ENCODE assay signal across 10 cellular contexts in the genomic region with DNA sequence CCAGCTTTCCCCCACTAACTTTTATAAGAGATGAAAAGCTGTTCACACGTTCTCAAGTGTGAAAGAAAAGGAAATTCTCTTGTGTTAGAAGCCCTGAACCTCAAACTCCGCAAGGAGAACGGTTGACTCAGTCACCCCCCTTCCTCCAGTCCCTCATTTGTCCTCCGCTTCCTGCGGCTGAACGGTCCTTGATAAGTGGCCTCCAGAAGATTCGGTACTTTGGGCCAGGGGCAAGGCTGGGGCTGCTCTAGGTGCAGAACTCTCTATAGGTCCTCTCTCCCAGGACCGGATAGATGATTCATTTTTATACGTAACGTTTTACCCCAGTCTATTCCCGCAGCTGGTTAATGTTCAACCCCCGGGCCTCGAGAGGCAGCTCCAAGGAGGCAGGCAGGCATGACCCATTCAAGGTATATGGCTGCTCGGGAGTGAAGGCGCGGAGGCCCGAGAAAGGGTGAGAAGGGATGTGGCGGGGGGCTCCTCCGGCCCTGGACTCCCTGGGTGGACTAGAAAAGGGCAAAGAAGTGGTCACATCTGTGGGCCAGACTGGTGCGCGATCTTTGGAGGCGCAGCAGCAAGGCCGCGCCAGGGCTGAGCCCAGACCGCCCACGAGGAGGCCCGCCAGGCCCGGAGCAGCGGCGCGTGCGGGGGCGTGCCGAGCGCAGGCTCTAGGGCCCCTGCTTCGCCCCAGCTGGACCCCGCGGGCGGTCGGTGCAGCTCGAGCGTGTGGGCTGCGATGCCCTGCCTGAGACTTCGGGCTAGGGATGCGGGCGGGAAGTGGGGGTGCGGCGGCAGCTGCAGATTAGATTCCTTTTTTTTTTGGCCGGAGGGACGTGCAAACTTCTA. TPM values are rescaled to one million over a fixed set of nuclear protein-coding genes. Genes with fewer than 3 reads are reported as not detected.
A peak's percentile ranks its signal among the peaks of the same experiment; 100 is the strongest.
DNase-seq lines count a peak whose midpoint lies in the region; ATAC-seq and TF ChIP-seq lines count a peak whose summit lies in the region.
"Had no signal": no experiment of that assay in that cellular context is flagged by ENCODE, and none has a peak within 500 bp of the region (broad histone marks: within the 10 kb centered on the region; RNA-seq: fewer than 3 reads in every experiment).

No MANE protein-coding gene starts in this region.

- peak; percentile 9 for TF ChIP-seq POLR2A in GM18951 (IDR thresholded peaks at IDR 0.05; ENCODE audit: extremely low read depth, insufficient read depth, insufficient read length)

- in situ Hi-C loops in GM18951 (cut with MboI; ENCODE audit: low sequenced_read_pairs, unreplicated experiment): no loop called here

- no peak overlapping the region for H3K14ac ChIP-seq in trophoblast cell (ENCODE audit: low read length)

- no peak overlapping the region for H3K27ac ChIP-seq in trophoblast cell (ENCODE audit: low read depth, low read length)
- H3K27ac ChIP-seq: spleen had no signal

- H4K91ac ChIP-seq in trophoblast cell (ENCODE audit: low read depth, low read length): no peak overlapping the region

- H3K18ac ChIP-seq in trophoblast cell (ENCODE audit: low read length): no peak overlapping the region

- no peaks in the 10 kb centered on the region for H3K79me1 ChIP-seq in trophoblast cell (ENCODE audit: low read length)

- no peak overlapping the region for H3K23ac ChIP-seq in trophoblast cell (ENCODE audit: low read length)

- H3K79me2 ChIP-seq in trophoblast cell (ENCODE audit: control insufficient read depth, insufficient read depth, low read length, poor library complexity): no peaks in the 10 kb centered on the region

- H3K9me3 ChIP-seq in trophoblast cell (ENCODE audit: insufficient read depth, low read depth, low read length): peaks cover 5% of the 10 kb centered on the region

- H4K12ac ChIP-seq in trophoblast cell (ENCODE audit: low read depth, low read length): no peak overlapping the region

- no peaks in the 10 kb centered on the region for H3K36me3 ChIP-seq in trophoblast cell (ENCODE audit: control insufficient read depth in 1 of 2, insufficient read depth in 2 of 2, low read length in 2 of 2)
- H3K36me3 ChIP-seq: spleen had no signal

- no peak overlapping the region for H2BK5ac ChIP-seq in trophoblast cell (ENCODE audit: low read depth, low read length, poor library complexity)

- no peak overlapping the region for H2BK12ac ChIP-seq in trophoblast cell (ENCODE audit: low read length)

- no peak for TF ChIP-seq CTCF in WTC11 (IDR thresholded peaks at IDR 0.05)

- no peak overlapping the region for H2AFZ ChIP-seq in trophoblast cell (ENCODE audit: insufficient read depth, low read length, poor library complexity)

- no peak overlapping the region for H3K4me3 ChIP-seq in trophoblast cell (ENCODE audit: low read depth, low read length)

- POLR2A ChIA-PET in WTC11 (lab: Charles Lee): no interaction called here
- POLR2A ChIA-PET in HEK293T (lab: Yijun Ruan, JAX): interaction anchor here (0.9 kb wide), 1 partner anchor 12 kb away, joined by 3 read pairs; a partner anchor contains a TSS

- peaks cover 6 to 12% of the 10 kb centered on the region in 2 experiments for H3K4me1 ChIP-seq in trophoblast cell (ENCODE audit: control insufficient read depth in 1 of 2, insufficient read depth in 2 of 2, low read length in 2 of 2)

- CTCF ChIA-PET in WTC11 (lab: Charles Lee) (interaction anchor here (1.0 to 1.2 kb wide), 2 partner anchors 20 to 28 kb away, joined by 3 read pairs; no protein-coding TSS in a partner anchor), HEK293T (lab: Yijun Ruan, JAX) (no interaction called here)

- DNase-seq in WTC11 (ENCODE audit: low spot score) (peak; percentile 29), trophoblast cell (no peak), NCI-H1105 (lab: John Stamatoyannopoulos, UW) (no peak), NCI-H2029 (lab: John Stamatoyannopoulos, UW) (no peak), HEK293T (ENCODE audit: extremely low spot score) (no peak), SKM-1 (lab: John Stamatoyannopoulos, UW; ENCODE audit: unreplicated experiment) (no peak)
- DNase-seq: activated T-cell treated with anti-CD3 and anti-CD28 coated beads for 4 hours, spleen had no signal

- H3K4me2 ChIP-seq in trophoblast cell (ENCODE audit: low read length): peak overlapping the region; percentile 45

- no peak overlapping the region for H3K9ac ChIP-seq in trophoblast cell (ENCODE audit: low read length)

- no peak overlapping the region for H2BK120ac ChIP-seq in trophoblast cell (ENCODE audit: insufficient read depth, low read length, poor library complexity)

- no peaks in the 10 kb centered on the region for H3K9me3 Mint-ChIP-seq in WTC11

- H4K8ac ChIP-seq in trophoblast cell (ENCODE audit: low read depth, low read length): no peak overlapping the region

- H3K4me1 Mint-ChIP-seq in WTC11: peaks cover 55% of the 10 kb centered on the region

- peaks cover 50% of the 10 kb centered on the region for H3K27me3 ChIP-seq in trophoblast cell (ENCODE audit: insufficient read depth, low read length)

- H3K4ac ChIP-seq in trophoblast cell (ENCODE audit: low read depth, low read length): no peak overlapping the region

- peaks cover 2% of the 10 kb centered on the region for H3K36me3 Mint-ChIP-seq in WTC11

- H3K27me3 Mint-ChIP-seq in WTC11 (ENCODE audit: low read depth): peaks cover 89% of the 10 kb centered on the region

- ATAC-seq in HG02642 (IDR thresholded peaks at IDR 0.05; ENCODE audit: poor library complexity, unreplicated experiment) (peak; percentile 79), WTC11 (no peak)

- H3K27ac Mint-ChIP-seq in WTC11: no peak overlapping the region

- no CpG with 5 or more reads among the region's 50 CpGs for WGBS in trophoblast cell (ENCODE audit: extremely low coverage, insufficient coverage, insufficient read length)

- H2AK5ac ChIP-seq in trophoblast cell (ENCODE audit: low read length): no peak overlapping the region

- peak overlapping the region; percentile 92 for H3K4me3 Mint-ChIP-seq in WTC11

TF ChIP-seq in WTC11, 78 proteins besides CTCF, POLR2A, EP300 and RAD21 (continues in another document):
- TF ChIP-seq CREB1 (CRISPR knock-in tag; IDR thresholded peaks at IDR 0.05) (no peak), GRHL2 (CRISPR knock-in tag; IDR thresholded peaks at IDR 0.05; ENCODE audit: insufficient replicate concordance, severe bottlenecking) (no peak)

TF ChIP-seq in HEK293T, 16 proteins besides CTCF, POLR2A, EP300 and RAD21:
- no peak for TF ChIP-seq ARNT (IDR thresholded peaks at IDR 0.05)
- TF ChIP-seq, protein P1, sequence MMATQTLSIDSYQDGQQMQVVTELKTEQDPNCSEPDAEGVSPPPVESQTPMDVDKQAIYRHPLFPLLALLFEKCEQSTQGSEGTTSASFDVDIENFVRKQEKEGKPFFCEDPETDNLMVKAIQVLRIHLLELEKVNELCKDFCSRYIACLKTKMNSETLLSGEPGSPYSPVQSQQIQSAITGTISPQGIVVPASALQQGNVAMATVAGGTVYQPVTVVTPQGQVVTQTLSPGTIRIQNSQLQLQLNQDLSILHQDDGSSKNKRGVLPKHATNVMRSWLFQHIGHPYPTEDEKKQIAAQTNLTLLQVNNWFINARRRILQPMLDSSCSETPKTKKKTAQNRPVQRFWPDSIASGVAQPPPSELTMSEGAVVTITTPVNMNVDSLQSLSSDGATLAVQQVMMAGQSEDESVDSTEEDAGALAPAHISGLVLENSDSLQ (IDR thresholded peaks at IDR 0.05): no peak
- TF ChIP-seq FOXM1 (IDR thresholded peaks at IDR 0.05; ENCODE audit: borderline replicate concordance): no peak
- no peak for TF ChIP-seq FOXA1 (IDR thresholded peaks at IDR 0.05)
- TF ChIP-seq TARDBP (IDR thresholded peaks at IDR 0.05): no peak
- no peak for TF ChIP-seq L3MBTL2 (conservative IDR thresholded peaks at IDR 0.05)
- TF ChIP-seq FOXK2 (IDR thresholded peaks at IDR 0.05): no peak
- no peak for TF ChIP-seq HDGF (IDR thresholded peaks at IDR 0.05; ENCODE audit: borderline replicate concordance)
- TF ChIP-seq CTBP1 (IDR thresholded peaks at IDR 0.05; ENCODE audit: borderline replicate concordance): no peak
- TF ChIP-seq LEF1 (IDR thresholded peaks at IDR 0.05; ENCODE audit: borderline replicate concordance): no peak
- TF ChIP-seq ZNF384 (IDR thresholded peaks at IDR 0.05): no peak
- TF ChIP-seq SP1 (IDR thresholded peaks at IDR 0.05): no peak
- no peak for TF ChIP-seq ELF4 (IDR thresholded peaks at IDR 0.05)
- TF ChIP-seq NFRKB (IDR thresholded peaks at IDR 0.05): no peak
- TF ChIP-seq SUZ12 (IDR thresholded peaks at IDR 0.05): no peak
- TF ChIP-seq BHLHE40 (IDR thresholded peaks at IDR 0.05; ENCODE audit: borderline replicate concordance): no peak

RNA-seq across cellular contexts. Expression of a gene that starts 11.7 kb away (rescaled TPM):
- 11.3 to 24.9 TPM (median 12.2 TPM) in 3 replicates for total RNA-seq in WTC11 (2021)
- polyA plus RNA-seq in trophoblast cell (2013): 3.1 and 3.4 TPM in 2 replicates
- total RNA-seq: spleen had no signal
